Comparison of ENCODE assay signal across 23 cellular contexts in genomic region chr7:131840291-131840690, GRCh38.
DNase-seq lines count a peak whose midpoint lies in the region; ATAC-seq, FAIRE-seq and TF ChIP-seq lines count a peak whose summit lies in the region.
"Had no signal": no experiment of that assay in that cellular context is flagged by ENCODE, and none has a peak within 500 bp of the region (broad histone marks: within the 10 kb centered on the region; RNA-seq: fewer than 3 reads in every experiment).

No MANE protein-coding gene starts in this region.

- no peak overlapping the region for H2AK5ac ChIP-seq in H1 (ENCODE audit: low read depth, low read length)

- ATAC-seq in SK-N-SH treated with all-trans-retinoic acid at 6 μM for 48 hours: no peak
- no peak for ATAC-seq in GM23338
- no peak for ATAC-seq in GM19328 (IDR thresholded peaks at IDR 0.05; ENCODE audit: unreplicated experiment)
- ATAC-seq: CD8-positive, alpha-beta T cell; GM12878 had no signal

- no peak overlapping the region for H2BK120ac ChIP-seq in H1 (replicated peaks; ENCODE audit: low read depth, low read length)

- H2BK5ac ChIP-seq in H1 (ENCODE audit: low read depth, low read length): no peak overlapping the region

- H2BK12ac ChIP-seq in H1 (ENCODE audit: low read depth, low read length): no peak overlapping the region

- H3K9me2 ChIP-seq in SK-N-SH (no peaks in the 10 kb centered on the region), GM23338 (ENCODE audit: insufficient read depth) (0 out of 2 replicates have a peak, but pooled peaks cover 2% of the 10 kb centered on the region)

- no peaks in the 10 kb centered on the region for H3K9me3 Mint-ChIP-seq in GM23338
- H3K9me3 Mint-ChIP-seq: CD4-positive, alpha-beta T cell; CD8-positive, alpha-beta T cell had no signal

- H3K23ac ChIP-seq in H1 (ENCODE audit: insufficient read length): no peak overlapping the region

- no peak for TF ChIP-seq POLR2A in H1 (IDR thresholded peaks at IDR 0.05; ENCODE audit: control extremely low read depth in 1 of 2, low read depth in 2 of 2, low read length in 2 of 2)

- DNase-seq in SK-N-SH (no peak), GM23338 (ENCODE audit: low spot score) (no peak), H1 (ENCODE audit: low read depth in 1 of 2, low spot score in 2 of 2) (no peak), GF-D8 (lab: John Stamatoyannopoulos, UW) (no peak), NCI-H774 (lab: John Stamatoyannopoulos, UW) (no peak)
- DNase-seq: 8988T; AML-193; Caco-2; Calu3; CD4-positive, alpha-beta T cell; CD8-positive, alpha-beta T cell; DMS79 treated with DMSO at 0.1 percent for 48 hours had no signal

- POLR2A ChIA-PET in SK-N-SH (lab: Yijun Ruan, JAX): interaction anchor here (0.6 kb wide), 1 partner anchor 348 kb away, joined by 5 read pairs; no protein-coding TSS in a partner anchor
- POLR2A ChIA-PET in H1 (lab: Charles Lee; ENCODE audit: partially characterized antibody): interaction anchor here (0.6 kb wide), 1 partner anchor 124 kb away, joined by 3 read pairs; no protein-coding TSS in a partner anchor

- H3K27ac Mint-ChIP-seq in GM23338: no peak overlapping the region
- H3K27ac Mint-ChIP-seq: B cell; CD4-positive, alpha-beta T cell; CD8-positive, alpha-beta T cell had no signal

- CTCF ChIA-PET in SK-N-SH (lab: Yijun Ruan, JAX): interaction anchor here (0.9 to 1.4 kb wide), 2 partner anchors 19 to 121 kb away, joined by 3 to 4 read pairs; no protein-coding TSS in a partner anchor
- CTCF ChIA-PET in H1 (lab: Charles Lee; ENCODE audit: partially characterized antibody): interaction anchor here (3.9 kb wide), 1 partner anchor 18 kb away, joined by 20 read pairs; no protein-coding TSS in a partner anchor

- H3K36me3 Mint-ChIP-seq in GM23338 (ENCODE audit: low read depth): no peaks in the 10 kb centered on the region
- H3K36me3 Mint-ChIP-seq: CD8-positive, alpha-beta T cell had no signal

- no peaks in the 10 kb centered on the region for H3K79me1 ChIP-seq in H1 (ENCODE audit: low read depth, low read length)

- no peaks in the 10 kb centered on the region for H3K36me3 ChIP-seq in SK-N-SH (replicated peaks in 1 of 2; ENCODE audit: control insufficient read depth in 1 of 2, insufficient read depth in 2 of 2, low read length in 1 of 2)
- no peaks in the 10 kb centered on the region for H3K36me3 ChIP-seq in GM23338 (ENCODE audit: insufficient read depth)
- no peaks in the 10 kb centered on the region for H3K36me3 ChIP-seq in H1 (ENCODE audit: control insufficient read depth in 2 of 4, insufficient read depth in 4 of 4, low read length in 3 of 4)
- H3K36me3 ChIP-seq: BLaER1 treated with 17β-estradiol and CSF1 and Interleukin-3, amounts not matched to agents 10 nM and 100 nM had no signal

- H3K4me1 ChIP-seq in SK-N-SH (ENCODE audit: control insufficient read depth in 1 of 2, insufficient read depth in 2 of 2, low read depth in 1 of 2, low read length in 1 of 2) (peaks cover 6% of the 10 kb centered on the region in 2 experiments; a peak in 2 of 4 replicates), GM23338 (ENCODE audit: insufficient read depth) (no peaks in the 10 kb centered on the region), H1 (replicated peaks in 1 of 4; ENCODE audit: control insufficient read depth in 3 of 4, insufficient read depth in 4 of 4, low read length in 3 of 4) (0 out of 7 replicates have a peak, but pooled peaks cover 0 to 2% (median 0%) of the 10 kb centered on the region in 4 experiments)
- H3K4me1 ChIP-seq: BLaER1 treated with 17β-estradiol and CSF1 and Interleukin-3, amounts not matched to agents 10 nM and 100 nM; Caco-2 had no signal

- no peak overlapping the region for H3K14ac ChIP-seq in H1 (ENCODE audit: insufficient read length)

- H3K4ac ChIP-seq in H1 (replicated peaks; ENCODE audit: insufficient read length, low read depth, low read length): no peak overlapping the region

- H4K5ac ChIP-seq in H1 (ENCODE audit: insufficient read length, low read depth, low read length): no peak overlapping the region

- no peak overlapping the region for H4K8ac ChIP-seq in H1 (ENCODE audit: extremely low read depth, insufficient read depth, low read length)

- no peak overlapping the region for H3K18ac ChIP-seq in H1 (ENCODE audit: extremely low read depth, low read length)

- H4K20me1 ChIP-seq in SK-N-SH (ENCODE audit: insufficient read depth) (no peaks in the 10 kb centered on the region), GM23338 (replicated peaks; ENCODE audit: insufficient read depth) (no peaks in the 10 kb centered on the region), H1 (replicated peaks in 1 of 2; ENCODE audit: control insufficient read depth in 1 of 2, insufficient read depth in 2 of 2, low read length in 2 of 2) (no peaks in the 10 kb centered on the region)
- H4K20me1 ChIP-seq: BLaER1 treated with 17β-estradiol and CSF1 and Interleukin-3, amounts not matched to agents 10 nM and 100 nM had no signal

- H3K9me3 ChIP-seq in SK-N-SH: no peaks in the 10 kb centered on the region
- no peaks in the 10 kb centered on the region for H3K9me3 ChIP-seq in H1 (ENCODE audit: insufficient read depth in 2 of 2, low read depth in 1 of 2, low read length in 1 of 2)
- H3K9me3 ChIP-seq: BLaER1 treated with 17β-estradiol and CSF1 and Interleukin-3, amounts not matched to agents 10 nM and 100 nM; Caco-2 had no signal

- H3K4me3 ChIP-seq in SK-N-SH (ENCODE audit: low read depth in 2 of 2, low read length in 1 of 2) (no peak overlapping the region), GM23338 (no peak overlapping the region), H1 (ENCODE audit: extremely low read depth in 1 of 4, insufficient read depth in 2 of 4, low read depth in 3 of 4, low read length in 4 of 4) (no peak overlapping the region)
- H3K4me3 ChIP-seq: BLaER1 treated with 17β-estradiol and CSF1 and Interleukin-3, amounts not matched to agents 10 nM and 100 nM; GM12878 had no signal

- TF ChIP-seq CTCF in SK-N-SH (IDR thresholded peaks at IDR 0.05) (no peak), GM23338 (conservative IDR thresholded peaks at IDR 0.05; ENCODE audit: low read depth in 2 of 2) (no peak), H1 (IDR thresholded peaks at IDR 0.05; ENCODE audit: control extremely low read depth in 1 of 3, insufficient read depth in 1 of 3, low read depth in 1 of 3, low read length in 3 of 3) (no peak)

- H3K56ac ChIP-seq in H1 (replicated peaks; ENCODE audit: insufficient read length, low read depth, low read length): no peak overlapping the region

- no peak overlapping the region for H2BK15ac ChIP-seq in H1 (ENCODE audit: low read length)

- no peak overlapping the region for H3K4me3 Mint-ChIP-seq in GM23338
- H3K4me3 Mint-ChIP-seq: B cell; CD4-positive, alpha-beta T cell; CD8-positive, alpha-beta T cell had no signal

- no peak overlapping the region for H4K91ac ChIP-seq in H1 (replicated peaks; ENCODE audit: insufficient read length, low read length)

- H3K27me3 Mint-ChIP-seq in GM23338 (ENCODE audit: insufficient read depth, low read depth, poor library complexity): peaks cover 7% of the 10 kb centered on the region

- no peak overlapping the region for H3K9ac ChIP-seq in SK-N-SH
- no peak overlapping the region for H3K9ac ChIP-seq in H1 (replicated peaks in 1 of 4; ENCODE audit: extremely low read depth in 1 of 4, low read depth in 3 of 4, low read length in 3 of 4)
- H3K9ac ChIP-seq: BLaER1 treated with 17β-estradiol and CSF1 and Interleukin-3, amounts not matched to agents 10 nM and 100 nM had no signal

- TF ChIP-seq RAD21 in SK-N-SH (IDR thresholded peaks at IDR 0.05; ENCODE audit: low read length) (no peak), H1 (IDR thresholded peaks at IDR 0.05 in 1 of 2, conservative IDR thresholded peaks at IDR 0.05 in 1 of 2; ENCODE audit: low read depth in 2 of 2, low read length in 2 of 2) (no peak)

- no peaks in the 10 kb centered on the region for H3K23me2 ChIP-seq in H1 (ENCODE audit: low read depth, low read length)

- H3K27ac ChIP-seq in SK-N-SH (ENCODE audit: low read depth in 2 of 2, low read length in 1 of 2): no peak overlapping the region
- no peak overlapping the region for H3K27ac ChIP-seq in GM23338 (ENCODE audit: low read depth)
- H3K27ac ChIP-seq in H1 (ENCODE audit: low read depth, low read length): no peak overlapping the region
- H3K27ac ChIP-seq: BLaER1 treated with 17β-estradiol and CSF1 and Interleukin-3, amounts not matched to agents 10 nM and 100 nM; C4-2B had no signal

- no peaks in the 10 kb centered on the region for H3K79me2 ChIP-seq in SK-N-SH (ENCODE audit: insufficient read depth)
- no peaks in the 10 kb centered on the region for H3K79me2 ChIP-seq in GM23338 (replicated peaks; ENCODE audit: insufficient read depth)
- H3K79me2 ChIP-seq in H1 (ENCODE audit: control insufficient read depth in 1 of 2, insufficient read depth in 2 of 2, low read length in 2 of 2): no peaks in the 10 kb centered on the region

- H3K4me1 Mint-ChIP-seq in GM23338: no peaks in the 10 kb centered on the region
- H3K4me1 Mint-ChIP-seq: B cell had no signal

- TF ChIP-seq EP300 in SK-N-SH (IDR thresholded peaks at IDR 0.05; ENCODE audit: borderline replicate concordance in 1 of 2, low read depth in 1 of 2, low read length in 1 of 2) (no peak), H1 (IDR thresholded peaks at IDR 0.05; ENCODE audit: borderline replicate concordance in 1 of 2, low read depth in 2 of 2, low read length in 2 of 2) (no peak)

- no peak overlapping the region for H2AFZ ChIP-seq in SK-N-SH (ENCODE audit: low read depth)
- H2AFZ ChIP-seq in GM23338: peak overlapping the region; percentile 72; the same call in 1 of the 2 replicates
- no peak overlapping the region for H2AFZ ChIP-seq in H1 (ENCODE audit: low read length)

- H3K27me3 ChIP-seq in SK-N-SH (ENCODE audit: insufficient read depth) (no peaks in the 10 kb centered on the region; the same call in 1 of the 2 replicates), GM23338 (ENCODE audit: insufficient read depth) (no peaks in the 10 kb centered on the region), H1 (replicated peaks in 1 of 4; ENCODE audit: control insufficient read depth in 3 of 4, extremely low read depth in 1 of 4, insufficient read depth in 3 of 4, low read length in 3 of 4) (no peaks in the 10 kb centered on the region; a peak in 1 of 7 replicates)
- H3K27me3 ChIP-seq: BLaER1 treated with 17β-estradiol and CSF1 and Interleukin-3, amounts not matched to agents 10 nM and 100 nM had no signal

- H3F3A ChIP-seq in SK-N-SH (replicated peaks; ENCODE audit: insufficient read depth) (no peaks in the 10 kb centered on the region), GM23338 (replicated peaks; ENCODE audit: low read depth) (no peaks in the 10 kb centered on the region)

- no peak overlapping the region for H2BK20ac ChIP-seq in H1 (ENCODE audit: low read length)

- WGBS in SK-N-SH (ENCODE audit: low lambda C conversion rate): 100% methylated on average over 1 of the region's 1 CpG
- WGBS in H1 (ENCODE audit: extremely low coverage in 1 of 2, insufficient coverage in 1 of 2, insufficient read length in 1 of 2, insufficient replicate concordance in 2 of 2, low coverage in 1 of 2, low lambda C conversion rate in 2 of 2, missing lambda C conversion rate in 1 of 2), 2 experiments: 100% methylated on average over 1 of the region's 1 CpG; no CpG with 5 or more reads in 1 of the 2 experiments

- H3K4me2 ChIP-seq in SK-N-SH (no peak overlapping the region), GM23338 (no peak overlapping the region), H1 (ENCODE audit: insufficient read depth in 1 of 2, low read depth in 2 of 2, low read length in 2 of 2) (no peak overlapping the region)
- H3K4me2 ChIP-seq: BLaER1 treated with 17β-estradiol and CSF1 and Interleukin-3, amounts not matched to agents 10 nM and 100 nM had no signal

- FAIRE-seq in H1 (lab: Jason Lieb, UNC): no peak
- FAIRE-seq: A204.1, D721Med, G401.6, GM12878, GM12892, GM18507 had no signal

Comparison
In these comparisons a context has a peak if more than half of its experiments do, and no peak if none do; other contexts are left out.
1. Of the 17 proteins assayed by ChIP-seq in both H1 and SK-N-SH: peak only in H1: none; only in SK-N-SH: none; in both: RFX5; in neither: 16.